9 cellular contexts compared by ENCODE assay signal in genomic region chr11:128453444-128454336, GRCh38.
DNase-seq lines count a peak whose midpoint lies in the region; ATAC-seq and TF ChIP-seq lines count a peak whose summit lies in the region.
"Had no signal": no experiment of that assay in that cellular context is flagged by ENCODE, and none has a peak within 500 bp of the region (broad histone marks: within the 10 kb centered on the region; RNA-seq: fewer than 3 reads in every experiment).

No MANE protein-coding gene starts in this region.

- peak overlapping the region; percentile 38 to 39 for H3K27ac ChIP-seq in left lung
- H3K27ac ChIP-seq in aorta (ENCODE audit: low read depth in 1 of 2, low read length in 2 of 2), result peak overlapping the region in 1 of 2 donors; percentile 30
- H3K27ac ChIP-seq: parathyroid adenoma had no signal

- no peak for TF ChIP-seq CTCF in left lung (IDR thresholded peaks at IDR 0.05)

- DNase-seq in Right ventricle myocardium inferior (ENCODE audit: missing footprints) (no peak), cardiac septum (ENCODE audit: low spot score) (no peak), amniotic stem cell (lab: John Stamatoyannopoulos, UW) (peak; percentile 89), left lung (peak in 1 of 2 donors; percentile 65), aorta (peak; percentile 75 to 84), NCI-H1105 (lab: John Stamatoyannopoulos, UW) (no peak), SIG-M5 treated with dmso at 0.1 percent for 504 hours (lab: John Stamatoyannopoulos, UW; ENCODE audit: unreplicated experiment) (no peak), activated gamma-delta T cell treated with Interleukin-2 at 50 U/mL for 16 hours (no peak)

- intact Hi-C loops in Right ventricle myocardium inferior (cut with DNase I) (no loop called here), cardiac septum (cut with DNase I) (no loop called here), left lung (cut with DNase I) (no loop called here), aorta (cut with DNase I) (loop anchor here in 1 of 2 donors (5.0 kb wide), 1 partner anchor 161 kb away; no protein-coding TSS in a partner anchor)

- H3K4me3 ChIP-seq in left lung (no peak overlapping the region), aorta (ENCODE audit: low read length in 2 of 2) (no peak overlapping the region)

- H3K36me3 ChIP-seq in left lung (peaks cover 0 to 26% of the 10 kb centered on the region in 2 donors), aorta (ENCODE audit: control insufficient read depth in 1 of 2, insufficient read depth in 2 of 2, low read length in 1 of 2) (peaks cover 0 to 4% of the 10 kb centered on the region in 2 donors)

- WGBS in aorta, 2 donors, result 58 to 59% methylated on average over 5 of the region's 5 CpGs

- H3K27me3 ChIP-seq in left lung (no peaks in the 10 kb centered on the region), aorta (ENCODE audit: control insufficient read depth in 1 of 2, insufficient read depth in 2 of 2, low read length in 1 of 2) (no peaks in the 10 kb centered on the region)

- H3K9me3 ChIP-seq in left lung (no peaks in the 10 kb centered on the region), aorta (ENCODE audit: control insufficient read depth, low read length) (no peaks in the 10 kb centered on the region)

- H3K4me1 ChIP-seq in left lung, result peaks cover 9 to 16% of the 10 kb centered on the region in 2 donors
- peaks cover 0 to 7% of the 10 kb centered on the region in 2 donors for H3K4me1 ChIP-seq in aorta (ENCODE audit: control insufficient read depth in 1 of 2, insufficient read depth in 2 of 2, low read length in 2 of 2)
- H3K4me1 ChIP-seq: parathyroid adenoma had no signal

- ATAC-seq in Right ventricle myocardium inferior (peak; percentile 76), left lung (peak; percentile 56), aorta (ENCODE audit: low FRiP score) (peak; percentile 12)

Comparison
In these comparisons a context has a peak if more than half of its experiments do, and no peak if none do; other contexts are left out.
1. ATAC-seq: peak in every context shown above with its lines; median percentile 76 in Right ventricle myocardium inferior; 56 in left lung; 12 in aorta.
2. DNase-seq: peak in amniotic stem cell (single experiment) and aorta (2 of 2); none in Right ventricle myocardium inferior (single experiment), cardiac septum (single experiment), NCI-H1105 (single experiment), SIG-M5 treated with dmso at 0.1 percent for 504 hours (single experiment) and activated gamma-delta T cell treated with Interleukin-2 at 50 U/mL for 16 hours (single experiment).